Comparison of ENCODE assay signal across 15 cellular contexts in the genomic region with DNA sequence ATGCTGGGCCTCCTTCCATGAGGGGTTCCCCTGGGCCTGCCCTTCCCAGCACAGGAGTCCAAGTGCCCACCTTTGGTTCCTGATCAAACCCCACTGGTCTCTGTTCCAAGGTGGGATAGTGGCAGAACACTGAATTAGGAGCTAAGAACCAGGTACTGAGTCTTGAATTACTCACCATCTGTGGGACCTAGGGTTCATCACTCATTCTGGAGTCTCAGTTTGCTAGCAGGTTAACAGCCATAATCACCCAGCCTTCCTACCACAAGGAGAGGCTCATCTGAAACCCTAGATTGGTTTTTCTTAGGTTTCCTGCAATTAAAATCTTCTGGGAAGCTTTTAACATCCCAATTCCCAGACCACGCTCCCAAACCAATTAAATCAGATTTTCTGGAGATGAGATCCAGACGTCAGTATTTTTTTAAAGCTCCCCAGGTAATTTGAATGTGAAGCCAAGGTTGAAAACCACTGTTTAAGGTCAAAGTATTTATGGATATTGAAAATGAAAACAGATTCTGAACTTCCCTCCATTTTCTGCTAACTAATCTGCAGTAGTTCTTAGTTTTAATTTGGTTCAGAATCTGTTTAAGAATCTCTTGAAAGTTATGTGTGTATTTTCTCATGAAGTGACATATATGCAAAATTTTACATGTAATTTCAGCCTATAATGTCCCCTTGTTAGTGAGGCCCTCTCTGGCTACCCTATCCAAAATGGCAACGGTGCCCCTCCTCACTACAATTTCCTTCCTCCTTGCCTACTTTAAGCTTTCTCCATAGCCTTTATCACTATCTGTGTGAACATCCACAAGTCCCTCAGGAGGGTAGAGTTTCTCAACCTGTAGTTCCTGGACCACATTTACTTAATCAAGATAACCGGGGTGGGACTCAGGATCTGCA.
DNase-seq lines count a peak whose midpoint lies in the region; ATAC-seq and TF ChIP-seq lines count a peak whose summit lies in the region.
"Had no signal": no experiment of that assay in that cellular context is flagged by ENCODE, and none has a peak within 500 bp of the region (broad histone marks: within the 10 kb centered on the region; RNA-seq: fewer than 3 reads in every experiment).

No MANE protein-coding gene starts in this region.

- H3K4me1 ChIP-seq in right lobe of liver: no peaks in the 10 kb centered on the region

- TF ChIP-seq CTCF in GM10266 (IDR thresholded peaks at IDR 0.05; ENCODE audit: control insufficient read depth, insufficient read depth, low read depth, missing control alignments) (no peak), right lobe of liver (IDR thresholded peaks at IDR 0.05) (no peak)

- H3K36me3 ChIP-seq in right lobe of liver: no peaks in the 10 kb centered on the region
- no peaks in the 10 kb centered on the region for H3K36me3 ChIP-seq in MG63
- H3K36me3 ChIP-seq: neural progenitor cell had no signal

- peak overlapping the region; percentile 47 for H3K4me3 Mint-ChIP-seq in memory B cell
- H3K4me3 Mint-ChIP-seq: activated naive CD8-positive, alpha-beta T cell; neural progenitor cell had no signal

- peaks cover 45% of the 10 kb centered on the region for H3K4me1 Mint-ChIP-seq in memory B cell

- H3K27me3 ChIP-seq in right lobe of liver (no peaks in the 10 kb centered on the region), MG63 (no peaks in the 10 kb centered on the region)
- H3K27me3 ChIP-seq: neural progenitor cell had no signal

- H3K9me3 Mint-ChIP-seq in memory B cell: no peaks in the 10 kb centered on the region
- H3K9me3 Mint-ChIP-seq: neural progenitor cell had no signal

- DNase-seq in GM10266 (ENCODE audit: extremely low spot score) (peak; percentile 22), memory B cell (ENCODE audit: low spot score in 2 of 2) (no peak), right lobe of liver (no peak), MG63 (no peak), nucleus accumbens (lab: John Stamatoyannopoulos, UW) (no peak)
- DNase-seq in activated CD4-positive, alpha-beta T cell treated with anti-CD3 and anti-CD28 coated beads for 4 hours: no peak
- DNase-seq: NCI-H1436, NCI-H526 treated with DMSO at 0.1 percent for 48 hours, T1000 had no signal

- H3K9me3 ChIP-seq in right lobe of liver (no peaks in the 10 kb centered on the region), MG63 (no peaks in the 10 kb centered on the region)

- peak overlapping the region; percentile 89 for H3K27ac Mint-ChIP-seq in memory B cell
- H3K27ac Mint-ChIP-seq: activated naive CD8-positive, alpha-beta T cell; neural progenitor cell had no signal

- H3K36me3 Mint-ChIP-seq in memory B cell: no peaks in the 10 kb centered on the region
- H3K36me3 Mint-ChIP-seq: activated naive CD8-positive, alpha-beta T cell; neural progenitor cell had no signal

- TF ChIP-seq POLR2A in right lobe of liver (IDR thresholded peaks at IDR 0.05): no peak

- no peak overlapping the region for H3K4me3 ChIP-seq in right lobe of liver
- no peak overlapping the region for H3K4me3 ChIP-seq in MG63
- H3K4me3 ChIP-seq: neural progenitor cell had no signal

- no peak overlapping the region for H3K27ac ChIP-seq in right lobe of liver
- H3K27ac ChIP-seq: neural progenitor cell had no signal

- WGBS in right lobe of liver (ENCODE audit: insufficient coverage, low coverage, low lambda C conversion rate, missing lambda C conversion rate): 40% methylated on average over 4 of the region's 4 CpGs

- intact Hi-C loops in right lobe of liver (cut with DNase I): no loop called here

- no peaks in the 10 kb centered on the region for H3K27me3 Mint-ChIP-seq in memory B cell
- H3K27me3 Mint-ChIP-seq: activated naive CD8-positive, alpha-beta T cell had no signal

- peak; percentile 71 for ATAC-seq in GM19351 (IDR thresholded peaks at IDR 0.05; ENCODE audit: unreplicated experiment)
- ATAC-seq in HG03280 (IDR thresholded peaks at IDR 0.05; ENCODE audit: unreplicated experiment): peak; percentile 43
- ATAC-seq in memory B cell (ENCODE audit: low read depth): peak; percentile 32
- ATAC-seq in right lobe of liver: no peak
- ATAC-seq: HCT116, left lobe of liver had no signal

Comparison
In these comparisons a context has a peak if more than half of its experiments do, and no peak if none do; other contexts are left out.
1. ATAC-seq: peak in GM19351 (single experiment), HG03280 (single experiment) and memory B cell (single experiment); none in right lobe of liver (0 of 4).